ENCODE assay signal across 1 cellular context in the genomic region with DNA sequence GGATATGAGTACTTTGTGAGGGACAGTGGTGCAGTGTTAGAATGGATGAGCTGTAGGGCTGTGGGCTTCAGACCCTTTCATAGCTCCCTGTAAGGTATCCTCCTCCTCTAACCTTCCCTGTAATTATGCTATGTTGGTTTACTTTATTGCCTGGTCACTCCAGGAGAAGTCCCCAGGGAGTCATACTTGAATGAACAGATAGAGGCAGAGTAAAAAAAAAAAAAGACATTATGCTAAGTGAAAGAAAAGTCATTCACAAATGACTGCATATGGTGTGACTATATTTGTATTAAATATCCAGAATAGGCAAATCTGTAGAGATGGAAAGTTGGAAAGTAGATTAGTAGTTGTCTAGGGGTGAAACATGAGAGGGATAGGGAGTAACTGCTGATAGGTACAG.
TF ChIP-seq lines count a peak whose summit lies in the region.

No MANE protein-coding gene starts in this region.

TF ChIP-seq in GM23338, 12 proteins besides CTCF, POLR2A, EP300 and RAD21 (continued from another document):
- TF ChIP-seq, protein P1, sequence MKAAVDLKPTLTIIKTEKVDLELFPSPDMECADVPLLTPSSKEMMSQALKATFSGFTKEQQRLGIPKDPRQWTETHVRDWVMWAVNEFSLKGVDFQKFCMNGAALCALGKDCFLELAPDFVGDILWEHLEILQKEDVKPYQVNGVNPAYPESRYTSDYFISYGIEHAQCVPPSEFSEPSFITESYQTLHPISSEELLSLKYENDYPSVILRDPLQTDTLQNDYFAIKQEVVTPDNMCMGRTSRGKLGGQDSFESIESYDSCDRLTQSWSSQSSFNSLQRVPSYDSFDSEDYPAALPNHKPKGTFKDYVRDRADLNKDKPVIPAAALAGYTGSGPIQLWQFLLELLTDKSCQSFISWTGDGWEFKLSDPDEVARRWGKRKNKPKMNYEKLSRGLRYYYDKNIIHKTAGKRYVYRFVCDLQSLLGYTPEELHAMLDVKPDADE (IDR thresholded peaks at IDR 0.05), result no peak
- TF ChIP-seq JUNB (IDR thresholded peaks at IDR 0.05; ENCODE audit: unreplicated experiment) (no peak), EZH2phosphoT487 (IDR thresholded peaks at IDR 0.05; ENCODE audit: unreplicated experiment) (no peak), POLR2AphosphoS5 (IDR thresholded peaks at IDR 0.05; ENCODE audit: low read depth) (no peak)
TF ChIP-seq in GM23338: peak in this region for 0.
